Comparison of ENCODE assay signal across 27 cellular contexts in the genomic region with DNA sequence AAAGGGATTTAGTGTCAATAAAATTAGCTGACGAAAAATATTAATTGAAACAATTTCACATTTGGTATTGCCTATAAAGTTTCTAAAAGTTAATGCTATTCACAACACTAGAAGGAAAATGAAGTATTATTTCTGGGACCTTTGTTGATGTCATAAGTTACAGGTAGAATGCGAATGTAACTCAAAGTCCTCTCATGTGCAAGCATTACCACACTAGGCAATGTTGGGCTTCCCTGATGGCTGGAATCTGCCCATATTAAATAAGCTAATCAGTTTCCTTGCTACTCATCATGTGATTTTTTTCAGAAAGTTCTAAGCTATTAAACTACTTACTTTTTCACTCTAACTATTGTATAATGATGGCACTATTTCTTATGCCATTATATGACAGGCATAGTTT.
"Had no signal": no experiment of that assay in that cellular context is flagged by ENCODE, and none has a peak within 500 bp of the region (broad histone marks: within the 10 kb centered on the region; RNA-seq: fewer than 3 reads in every experiment).

No MANE protein-coding gene starts in this region.

- H3K27ac Mint-ChIP-seq: memory B cell; naive thymus-derived CD4-positive, alpha-beta T cell; nephron; neural progenitor cell; stimulated activated effector memory CD8-positive, alpha-beta T cell treated with anti-CD3 and anti-CD28 coated beads, Interleukin-12 subunit alpha, Interleukin-12 subunit beta, amount 100 ng/mL, for 72 hours had no signal

- H3K27me3 Mint-ChIP-seq: memory B cell had no signal

- H3K36me3 ChIP-seq: esophagus muscularis mucosa, heart right ventricle, left ventricle myocardium inferior, lower lobe of right lung, neural progenitor cell, prostate gland, right atrium auricular region, sigmoid colon, thoracic aorta, transverse colon, upper lobe of right lung, uterus had no signal

- H3K4me1 ChIP-seq: neural progenitor cell, prostate gland, uterus had no signal

- H3K9me3 Mint-ChIP-seq: nephron, neural progenitor cell had no signal

- DNase-seq: dermis blood vessel endothelial cell; effector memory CD4-positive, alpha-beta T cell; foreskin melanocyte; glutamatergic neuron; heart right ventricle; hippocampal formation; left cardiac atrium; left ventricle myocardium inferior; lower lobe of right lung; naive thymus-derived CD4-positive, alpha-beta T cell; sigmoid colon; stimulated activated CD4-positive, alpha-beta T cell treated with anti-CD3 and anti-CD28 coated beads, Interleukin-2, amount 100 ng/mL, for 24 hours; stimulated activated CD4-positive, alpha-beta T cell treated with anti-CD3 and anti-CD28 coated beads, Interleukin-4, amount 100 ng/mL, for 24 hours; stimulated activated naive CD8-positive, alpha-beta T cell treated with anti-CD3 and anti-CD28 coated beads, Interleukin-15, Interleukin-2, amounts not matched to agents 100 U/mL and 50 U/mL, for 24 hours; transverse colon; upper lobe of right lung; uterus had no signal

- H3K4me3 Mint-ChIP-seq: naive thymus-derived CD4-positive, alpha-beta T cell; nephron; neural progenitor cell; stimulated activated effector memory CD8-positive, alpha-beta T cell treated with anti-CD3 and anti-CD28 coated beads, Interleukin-12 subunit alpha, Interleukin-12 subunit beta, amount 100 ng/mL, for 72 hours had no signal

- H3K4me1 Mint-ChIP-seq: naive thymus-derived CD4-positive, alpha-beta T cell; stimulated activated effector memory CD8-positive, alpha-beta T cell treated with anti-CD3 and anti-CD28 coated beads, Interleukin-12 subunit alpha, Interleukin-12 subunit beta, amount 100 ng/mL, for 72 hours had no signal

- H3K9ac ChIP-seq: neural progenitor cell had no signal

- H3K27me3 ChIP-seq: esophagus muscularis mucosa, heart right ventricle, neural progenitor cell, right atrium auricular region, sigmoid colon, transverse colon, upper lobe of right lung, uterus had no signal

- H2AFZ ChIP-seq: neural progenitor cell had no signal

- FAIRE-seq: endothelial cell of umbilical vein had no signal

- H3K36me3 Mint-ChIP-seq: naive thymus-derived CD4-positive, alpha-beta T cell; neural progenitor cell; stimulated activated effector memory CD8-positive, alpha-beta T cell treated with anti-CD3 and anti-CD28 coated beads, Interleukin-12 subunit alpha, Interleukin-12 subunit beta, amount 100 ng/mL, for 72 hours had no signal

- H3K9me3 ChIP-seq: esophagus muscularis mucosa, heart right ventricle, left ventricle myocardium inferior, lower lobe of right lung, prostate gland, right atrium auricular region, sigmoid colon, thoracic aorta, transverse colon, upper lobe of right lung, uterus had no signal

- H3K4me3 ChIP-seq: esophagus muscularis mucosa, heart right ventricle, left ventricle myocardium inferior, lower lobe of right lung, neural progenitor cell, prostate gland, right atrium auricular region, sigmoid colon, thoracic aorta, transverse colon, upper lobe of right lung, uterus had no signal

- H3K4me2 ChIP-seq: neural progenitor cell had no signal

- H3K27ac ChIP-seq: coronary artery, esophagus muscularis mucosa, lower lobe of right lung, neural progenitor cell, prostate gland, right atrium auricular region, sigmoid colon, thoracic aorta, transverse colon, upper lobe of right lung, uterus had no signal

- ATAC-seq: heart right ventricle; left cardiac atrium; lower lobe of right lung; naive thymus-derived CD4-positive, alpha-beta T cell; stimulated activated effector memory CD8-positive, alpha-beta T cell treated with anti-CD3 and anti-CD28 coated beads, Interleukin-12 subunit alpha, Interleukin-12 subunit beta, amount 100 ng/mL, for 72 hours; stimulated activated naive CD8-positive, alpha-beta T cell treated with anti-CD3 and anti-CD28 coated beads, Interleukin-15, Interleukin-2, amounts not matched to agents 100 U/mL and 50 U/mL, for 24 hours; upper lobe of right lung had no signal
